ENCODE assay signal across 24 cellular contexts in genomic region chr18:49101230-49101629, GRCh38.
DNase-seq lines count a peak whose midpoint lies in the region; ATAC-seq, FAIRE-seq and TF ChIP-seq lines count a peak whose summit lies in the region.
"Had no signal": no experiment of that assay in that cellular context is flagged by ENCODE, and none has a peak within 500 bp of the region (broad histone marks: within the 10 kb centered on the region; RNA-seq: fewer than 3 reads in every experiment).

No MANE protein-coding gene starts in this region.

- FAIRE-seq in A549 (lab: Jason Lieb, UNC) (no peak), RCC 7860 (lab: Jason Lieb, UNC) (peak; percentile 80)
- FAIRE-seq: GM12878, H1 had no signal

- DNase-seq in A549 (ENCODE audit: low read depth in 1 of 2, low spot score in 1 of 2) (no peak), NCI-H146 (lab: John Stamatoyannopoulos, UW) (peak; percentile 30), RCC 7860 (ENCODE audit: low spot score) (peak; percentile 5), renal cortical epithelial cell (ENCODE audit: low read depth) (peak; percentile 64), head of caudate nucleus (no peak), GM13976 (ENCODE audit: low spot score) (no peak)
- DNase-seq: C1 segment of cervical spinal cord; CD4-positive, alpha-beta memory T cell; COR-L47; DMS 273 treated with DMSO at 0.1 percent for 48 hours; DMS79; EL; HCEC 1CT; NCI-H1092; NCI-H1436; NCI-H2029; NCI-H526 treated with DMSO at 0.1 percent for 48 hours; PC-9; Right ventricle myocardium superior; RPMI8226 had no signal

- intact Hi-C loops in head of caudate nucleus (cut with DNase I), result no loop called here

- no peaks in the 10 kb centered on the region for H3K9me3 ChIP-seq in A549
- H3K9me3 ChIP-seq: SJSA1 had no signal

- ATAC-seq in A549 (no peak), GM19467 (IDR thresholded peaks at IDR 0.05; ENCODE audit: unreplicated experiment) (no peak)
- ATAC-seq: GM12878 had no signal

- CTCF ChIA-PET in A549 (lab: Yijun Ruan, JAX), result no interaction called here

- no peak for TF ChIP-seq POLR2A in A549 (IDR thresholded peaks at IDR 0.05; ENCODE audit: low read length)

- TF ChIP-seq CTCF in A549 (IDR thresholded peaks at IDR 0.05) (no peak), GM13976 (IDR thresholded peaks at IDR 0.05; ENCODE audit: borderline replicate concordance, control extremely low read depth, extremely low read depth, insufficient read depth, missing control alignments) (no peak)

- no peak for TF ChIP-seq RAD21 in A549 (conservative IDR thresholded peaks at IDR 0.05 in 1 of 2, IDR thresholded peaks at IDR 0.05 in 1 of 2)

- in situ Hi-C loops in GM13976 (cut with MboI; ENCODE audit: low sequenced_read_pairs, unreplicated experiment), result no loop called here

- H3K4me2 ChIP-seq in A549, result peak overlapping the region; percentile 8; the same call in 1 of the 3 replicates
- H3K4me2 ChIP-seq: PC-9 had no signal

- POLR2A ChIA-PET in A549 (lab: Yijun Ruan, JAX), result no interaction called here

- no peak overlapping the region for H3K27ac ChIP-seq in A549
- H3K27ac ChIP-seq: PC-9 had no signal

- no peak overlapping the region for H3K4me3 ChIP-seq in A549
- H3K4me3 ChIP-seq: GM12878, PC-9, SJSA1 had no signal

- H3K4me1 ChIP-seq in A549, result peaks cover 5% of the 10 kb centered on the region; the same call in 2 of the 3 replicates

- no peak for TF ChIP-seq EP300 in A549 (IDR thresholded peaks at IDR 0.05)

- WGBS in A549 (ENCODE audit: missing lambda C conversion rate), result 90% methylated on average over 1 of the region's 1 CpG

TF ChIP-seq in A549, 52 proteins besides CTCF, POLR2A, EP300 and RAD21:
- TF ChIP-seq RARB (CRISPR knock-in tag; IDR thresholded peaks at IDR 0.05) (no peak), NR3C1 (IDR thresholded peaks at IDR 0.05) (no peak), MAZ (IDR thresholded peaks at IDR 0.05; ENCODE audit: borderline replicate concordance, low read depth, low read length) (no peak), FOXS1 (CRISPR knock-in tag; IDR thresholded peaks at IDR 0.05) (no peak), ESRRA (IDR thresholded peaks at IDR 0.05; ENCODE audit: borderline replicate concordance, low read length) (no peak), KDM5A (IDR thresholded peaks at IDR 0.05) (no peak), FOSB (CRISPR knock-in tag; IDR thresholded peaks at IDR 0.05) (no peak), HOXA7 (CRISPR knock-in tag; IDR thresholded peaks at IDR 0.05) (no peak), USF2 (IDR thresholded peaks at IDR 0.05) (no peak), HEYL (CRISPR knock-in tag; IDR thresholded peaks at IDR 0.05) (no peak), EHF (CRISPR knock-in tag; IDR thresholded peaks at IDR 0.05) (no peak), ZFP36 (IDR thresholded peaks at IDR 0.05; ENCODE audit: borderline replicate concordance, partially characterized antibody) (no peak), MAFK (IDR thresholded peaks at IDR 0.05; ENCODE audit: partially characterized antibody) (no peak), RNF2 (IDR thresholded peaks at IDR 0.05; ENCODE audit: borderline replicate concordance, low read depth) (no peak)

Comparison
In these comparisons a context has a peak if more than half of its experiments do, and no peak if none do; other contexts are left out.
1. DNase-seq: peak in NCI-H146 (single experiment), RCC 7860 (single experiment) and renal cortical epithelial cell (single experiment); none in A549 (0 of 2), head of caudate nucleus (0 of 42) and GM13976 (single experiment).